In the genomic region with DNA sequence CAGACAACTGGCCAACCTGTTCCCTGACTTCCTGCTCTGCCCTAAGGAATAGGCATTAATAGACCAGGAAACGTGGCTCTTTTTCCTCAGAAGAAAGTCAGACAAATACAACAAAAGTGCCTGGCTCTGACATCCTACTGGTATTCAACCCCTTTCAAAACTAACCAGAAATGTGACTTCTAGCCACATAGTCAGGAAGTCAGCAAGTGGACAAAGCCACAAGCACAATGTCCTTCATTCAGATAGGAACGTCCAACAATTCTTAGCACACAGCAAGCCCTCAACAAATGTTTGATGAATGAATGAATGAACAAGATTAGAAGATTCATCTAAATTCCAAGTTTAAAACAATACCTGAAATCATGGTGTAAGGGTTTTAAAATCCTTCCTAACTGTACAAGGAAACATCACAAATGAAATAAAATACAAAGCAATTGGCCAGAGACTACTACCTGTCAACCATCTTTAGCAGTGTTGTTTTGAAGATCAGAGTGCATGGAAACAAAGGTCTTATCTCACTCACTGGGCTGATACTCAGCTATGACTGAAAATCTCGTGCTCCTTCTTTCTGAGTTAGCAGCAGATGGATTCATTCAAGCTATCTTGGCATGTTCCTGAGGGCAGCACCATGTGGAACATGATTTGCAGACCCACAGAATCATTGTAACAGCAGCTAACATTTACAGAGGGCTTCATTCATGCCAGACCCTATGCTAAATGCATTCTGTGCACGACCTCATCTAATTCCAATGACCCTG, we compare ENCODE assay signal across 25 cellular contexts. TPM values are rescaled to one million over a fixed set of nuclear protein-coding genes. Genes with fewer than 3 reads are reported as not detected.
DNase-seq lines count a peak whose midpoint lies in the region; ATAC-seq, FAIRE-seq and TF ChIP-seq lines count a peak whose summit lies in the region.
"Had no signal": no experiment of that assay in that cellular context is flagged by ENCODE, and none has a peak within 500 bp of the region (broad histone marks: within the 10 kb centered on the region; RNA-seq: fewer than 3 reads in every experiment).

No MANE protein-coding gene starts in this region.

- no peak for TF ChIP-seq EP300 in suprapubic skin (IDR thresholded peaks at IDR 0.05)

- ATAC-seq in HG03097 (IDR thresholded peaks at IDR 0.05; ENCODE audit: low FRiP score, unreplicated experiment), result no peak
- no peak for ATAC-seq in GM21723 (IDR thresholded peaks at IDR 0.05; ENCODE audit: unreplicated experiment)
- ATAC-seq: activated CD8-positive, alpha-beta T cell treated with anti-CD3 and anti-CD28 coated beads for 36 hours; sciatic nerve had no signal

- H3K4me1 ChIP-seq in suprapubic skin, result peaks cover 76% of the 10 kb centered on the region

- FAIRE-seq in islet of Langerhans (lab: Jason Lieb, UNC) (peak; percentile 60), GM12892 (lab: Jason Lieb, UNC) (no peak)
- FAIRE-seq: frontal cortex, GM19239, kidney had no signal

- H3K4me3 ChIP-seq in suprapubic skin, result no peak overlapping the region
- H3K4me3 ChIP-seq: lung had no signal

- no peaks in the 10 kb centered on the region for H3K9me3 ChIP-seq in suprapubic skin

- peak overlapping the region; percentile 56 for H3K27ac ChIP-seq in suprapubic skin

- no peak for TF ChIP-seq CTCF in suprapubic skin (IDR thresholded peaks at IDR 0.05)

- TF ChIP-seq POLR2A in suprapubic skin (IDR thresholded peaks at IDR 0.05) (no peak), GM12892 (IDR thresholded peaks at IDR 0.05; ENCODE audit: low read depth, low read length) (no peak)

- H3K36me3 ChIP-seq in suprapubic skin, result peaks cover 70% of the 10 kb centered on the region

- peak; percentile 60 for DNase-seq in SK-MEL-5 (ENCODE audit: low read depth, low spot score)
- DNase-seq in fibroblast of peridontal ligament (ENCODE audit: extremely low read depth), result peak; percentile 65
- DNase-seq in suprapubic skin (ENCODE audit: low spot score in 2 of 2), result no peak
- DNase-seq in GM12892 (ENCODE audit: insufficient read length), result no peak
- DNase-seq in NCI-H2171 treated with DMSO at 0.1 percent for 48 hours (lab: John Stamatoyannopoulos, UW), result no peak
- DNase-seq: activated CD4-positive, CD25-positive, alpha-beta regulatory T cell treated with anti-CD3 and anti-CD28 coated beads, Interleukin-2, amount 50 U/mL, for 72 hours; activated CD8-positive, alpha-beta T cell treated with anti-CD3 and anti-CD28 coated beads for 36 hours; activated naive CD4-positive, alpha-beta T cell; activated T-cell treated with anti-CD3 and anti-CD28 coated beads, Interleukin-2, amount 50 U/mL, for 1 hour; amniotic stem cell; central memory CD4-positive, alpha-beta T cell; DMS79; kidney; NCI-H1092; NCI-H2029 treated with DMSO at 0.1 percent for 48 hours; NCI-H345; NCI-H774; SHP77 had no signal

- H3K27me3 ChIP-seq in suprapubic skin, result no peaks in the 10 kb centered on the region

- in situ Hi-C loops in SK-MEL-5 (cut with HindIII; ENCODE audit: low pct_unique_long_range_greater_than_20kb, low sequenced_read_pairs), result no loop called here

- 57% methylated on average over 4 of the region's 4 CpGs for WGBS in suprapubic skin

RNA-seq across cellular contexts. Expression of a gene that starts 16.5 kb away (rescaled TPM):
- total RNA-seq in SK-MEL-5 (2014; rRNA removed; shearing (Covaris generic)), result 34.4 and 37.3 TPM in 2 replicates
- polyA plus RNA-seq in SK-MEL-5 (2015; cell fraction: cytosol; rRNA removed), result 27.0 and 34.5 TPM in 2 replicates
- 77.2 and 83.0 TPM in 2 replicates for polyA plus RNA-seq in SK-MEL-5 (2015; cell fraction: nucleus; rRNA removed)
- total RNA-seq in suprapubic skin, result 100 to 1,000 TPM in 3 of 4 donors, 10 to 100 TPM in 1; 95.2 to 172 (median 110) TPM
- polyA plus RNA-seq in GM12892 (2012; ENCODE audit: missing spikeins), result 6.7 TPM

Comparison
In these comparisons a context has a peak if more than half of its experiments do, and no peak if none do; other contexts are left out.
1. DNase-seq: peak in SK-MEL-5 (single experiment) and fibroblast of peridontal ligament (single experiment); none in suprapubic skin (0 of 2), GM12892 (single experiment) and NCI-H2171 treated with DMSO at 0.1 percent for 48 hours (single experiment).